ENCODE assay signal across 8 cellular contexts in genomic region chr20:62066983-62067433, GRCh38. TPM values are rescaled to one million over a fixed set of nuclear protein-coding genes. Genes with fewer than 3 reads are reported as not detected.
DNase-seq lines count a peak whose midpoint lies in the region; ATAC-seq, FAIRE-seq and TF ChIP-seq lines count a peak whose summit lies in the region.

No MANE protein-coding gene starts in this region.

- H3K23ac ChIP-seq in IMR-90 (ENCODE audit: low read depth, low read length) = peak overlapping the region; percentile 58

- H3K4me1 ChIP-seq in IMR-90 (ENCODE audit: control insufficient read depth, insufficient read depth, low read length) = peaks cover 16% of the 10 kb centered on the region
- H3K4me1 ChIP-seq in K562 (replicated peaks in 1 of 2; ENCODE audit: control insufficient read depth in 2 of 2, insufficient read depth in 2 of 2, low read length in 2 of 2) = peaks cover 19 to 33% of the 10 kb centered on the region in 2 experiments
- peaks cover 18 to 36% of the 10 kb centered on the region in 2 donors for H3K4me1 ChIP-seq in kidney (ENCODE audit: control insufficient read depth in 1 of 2, insufficient read depth in 1 of 2, low read depth in 1 of 2, low read length in 2 of 2)

- H3K9me1 ChIP-seq in IMR-90 (ENCODE audit: insufficient read depth, low read length) = no peaks in the 10 kb centered on the region; the same call in none of the 2 replicates
- peaks cover 8% of the 10 kb centered on the region for H3K9me1 ChIP-seq in K562 (ENCODE audit: control insufficient read depth, insufficient read depth, low read length)

- H2AFZ ChIP-seq in IMR-90 (replicated peaks; ENCODE audit: low read length, poor library complexity) (peak overlapping the region; percentile 68), K562 (ENCODE audit: low read depth, low read length) (peak overlapping the region; percentile 93)

- TF ChIP-seq POLR2A in IMR-90 (IDR thresholded peaks at IDR 0.05; ENCODE audit: low read depth, low read length) = no peak
- TF ChIP-seq POLR2A in K562 (conservative IDR thresholded peaks at IDR 0.05) = 0 out of 2 replicates have a peak, but pooled peaks have one; percentile 48

- H3K27me3 ChIP-seq in IMR-90 (ENCODE audit: control insufficient read depth, insufficient read depth, low read length) (no peaks in the 10 kb centered on the region), K562 (ENCODE audit: control insufficient read depth in 2 of 2, insufficient read depth in 2 of 2, low read length in 2 of 2) (no peaks in the 10 kb centered on the region; a peak in 1 of 5 replicates)

- peaks cover 8 to 14% of the 10 kb centered on the region in 2 donors for H3K36me3 Mint-ChIP-seq in stimulated activated naive B cell treated with anti-CD40 and anti-IgM and Interleukin-4, amounts not matched to agents 10 μg/mL and 1 μg/mL and 100 μg/mL, for 72 hours

- H3K9me3 ChIP-seq in IMR-90 (ENCODE audit: control insufficient read depth, insufficient read depth, low read length) (no peaks in the 10 kb centered on the region), K562 (replicated peaks; ENCODE audit: control insufficient read depth, insufficient read depth, low read depth, low read length) (no peaks in the 10 kb centered on the region; the same call in 1 of the 2 replicates), kidney (ENCODE audit: control insufficient read depth in 1 of 2, low read length in 2 of 2) (no peaks in the 10 kb centered on the region)

- intact Hi-C loops in IMR-90 (cut with micrococcal nuclease) = no loop called here
- intact Hi-C loops in K562 (cut with micrococcal nuclease) = loop anchor here (5.0 kb wide), 2 partner anchors 55 to 75 kb away; partner anchors contain the start of genes LSM14B, PSMA7 and SS18L1
- intact Hi-C loops in kidney (cut with DNase I) = loop anchor here (10.0 kb wide), 1 partner anchor 68 kb away; no protein-coding TSS in a partner anchor

- no peak overlapping the region for H2BK20ac ChIP-seq in IMR-90 (ENCODE audit: low read depth, low read length)

- peak overlapping the region; percentile 96 for H3K4me2 ChIP-seq in IMR-90 (ENCODE audit: low read depth, low read length)
- peak overlapping the region; percentile 75 for H3K4me2 ChIP-seq in K562 (ENCODE audit: insufficient read depth, low read length)

- H4K20me1 ChIP-seq in IMR-90 (ENCODE audit: insufficient read depth, low read length) (peaks cover 19% of the 10 kb centered on the region), K562 (replicated peaks; ENCODE audit: control insufficient read depth, insufficient read depth, low read length) (peaks cover 23% of the 10 kb centered on the region)

- peaks cover 25% of the 10 kb centered on the region for H3K79me2 ChIP-seq in K562 (ENCODE audit: control insufficient read depth, insufficient read depth, low read length)

- CTCF ChIA-PET in IMR-90 (lab: Yijun Ruan, JAX) (no interaction called here), K562 (lab: Yijun Ruan, JAX; ENCODE audit: low intra/inter-chr PET ratio) (no interaction called here)

- TF ChIP-seq RAD21 in IMR-90 (IDR thresholded peaks at IDR 0.05; ENCODE audit: low read length) (no peak), K562 (CRISPR knock-in tag; conservative IDR thresholded peaks at IDR 0.05 in 1 of 2, IDR thresholded peaks at IDR 0.05 in 1 of 2) (no peak)

- in situ Hi-C loops in IMR-90 (cut with MboI; ENCODE audit: low sequenced_read_pairs) (no loop called here), K562 (cut with MboI) (no loop called here)

- peak overlapping the region; percentile 5; the same call in 1 of the 2 replicates for H3K56ac ChIP-seq in IMR-90 (ENCODE audit: extremely low read depth, insufficient read depth, low read length)

- peak overlapping the region; percentile 40 for H3K4ac ChIP-seq in IMR-90 (ENCODE audit: low read depth, low read length)

- no peak overlapping the region for H3K18ac ChIP-seq in IMR-90 (ENCODE audit: low read depth, low read length)

- DNase-seq in D341Med (ENCODE audit: low spot score) (peak; percentile 27), IMR-90 (no peak), K562 (ENCODE audit: extremely low read depth in 1 of 4, low spot score in 3 of 4) (peak; percentile 44 to 57 (median 52)), kidney (no peak), NCI-H226 (no peak), OCI-M1 (lab: John Stamatoyannopoulos, UW) (no peak), HTR-8/SVneo (ENCODE audit: insufficient read length, low spot score) (no peak)
- no peak for DNase-seq in stimulated activated naive B cell treated with anti-CD40 and anti-IgM and Interleukin-4, amounts not matched to agents 10 μg/mL and 1 μg/mL and 100 μg/mL, for 72 hours

- H2AK5ac ChIP-seq in IMR-90 (ENCODE audit: low read depth, low read length) = peak overlapping the region; percentile 23; the same call in 1 of the 2 replicates

- H3K9ac ChIP-seq in IMR-90 (ENCODE audit: low read depth, low read length) (peak overlapping the region; percentile 89), K562 (ENCODE audit: insufficient read depth in 1 of 2, low read depth in 2 of 2, low read length in 2 of 2) (peak overlapping the region; percentile 71 to 92; a peak in 3 of 4 replicates), kidney (ENCODE audit: low read length in 2 of 2) (peak overlapping the region in 1 of 2 donors; percentile 75)

- no peak overlapping the region for H4K91ac ChIP-seq in IMR-90 (ENCODE audit: insufficient read depth, low read depth, low read length)

- peaks cover 22 to 39% of the 10 kb centered on the region in 2 donors for H3K4me1 Mint-ChIP-seq in stimulated activated naive B cell treated with anti-CD40 and anti-IgM and Interleukin-4, amounts not matched to agents 10 μg/mL and 1 μg/mL and 100 μg/mL, for 72 hours

- H3K79me1 ChIP-seq in IMR-90 (ENCODE audit: low read depth in 1 of 2, low read length in 2 of 2) = peaks cover 8 to 33% of the 10 kb centered on the region in 2 experiments

- H3K27me3 Mint-ChIP-seq in stimulated activated naive B cell treated with anti-CD40 and anti-IgM and Interleukin-4, amounts not matched to agents 10 μg/mL and 1 μg/mL and 100 μg/mL, for 72 hours = peaks cover 0 to 13% of the 10 kb centered on the region in 2 donors

- FAIRE-seq in K562 (lab: Jason Lieb, UNC) = peak; percentile 77
- FAIRE-seq in kidney (lab: Jason Lieb, UNC) = no peak
- FAIRE-seq in HTR-8/SVneo (lab: Jason Lieb, UNC) = no peak

- TF ChIP-seq EP300 in K562 (IDR thresholded peaks at IDR 0.05; ENCODE audit: low read length) = no peak

- peak overlapping the region; percentile 68 for H3K14ac ChIP-seq in IMR-90 (replicated peaks; ENCODE audit: low read depth, low read length)

- 15% methylated on average over 10 of the region's 15 CpGs; no CpG with 5 or more reads in 1 of the 2 experiments for WGBS in IMR-90 (ENCODE audit: extremely low coverage in 2 of 2, insufficient read length in 1 of 2), 2 experiments
- WGBS in K562 (ENCODE audit: insufficient coverage, low coverage, missing lambda C conversion rate) = 24% methylated on average over 15 of the region's 15 CpGs

- H3K4me3 ChIP-seq in IMR-90 (ENCODE audit: insufficient read depth, low read depth, low read length) (peak overlapping the region; percentile 67), K562 (peak overlapping the region; percentile 44), kidney (ENCODE audit: low read length in 2 of 2) (peak overlapping the region; percentile 54 to 62)

- TF ChIP-seq CTCF in IMR-90 (conservative IDR thresholded peaks at IDR 0.05; ENCODE audit: low read depth, low read length) = no peak
- TF ChIP-seq CTCF in K562 (IDR thresholded peaks at IDR 0.05 in 2 of 3, conservative IDR thresholded peaks at IDR 0.05 in 1 of 3; ENCODE audit: insufficient read depth in 2 of 3, low read depth in 1 of 3, low read length in 3 of 3) = no peak
- no peak for TF ChIP-seq CTCF in kidney (IDR thresholded peaks at IDR 0.05; ENCODE audit: borderline replicate concordance, extremely low read depth, insufficient read depth)

- H2BK5ac ChIP-seq in IMR-90 (ENCODE audit: low read depth, low read length, poor library complexity, severe bottlenecking) = no peak overlapping the region

- BruUV-seq in IMR-90 (replicated peaks; lab: Mats Ljungman, UMichigan) (TSS peak; percentile 66), K562 (replicated peaks; lab: Mats Ljungman, UMichigan) (TSS peak; percentile 91)

- H2AK9ac ChIP-seq in IMR-90 (replicated peaks; ENCODE audit: low read depth, low read length, poor library complexity) = peak overlapping the region; percentile 2

- H4K8ac ChIP-seq in IMR-90 (ENCODE audit: low read depth in 2 of 2, low read length in 2 of 2) = peak overlapping the region; percentile 75 to 80; a peak in 3 of 4 replicates

- H3K27ac ChIP-seq in IMR-90 (ENCODE audit: insufficient read depth, low read length) (peak overlapping the region; percentile 22), K562 (ENCODE audit: extremely low read depth, low read depth, low read length) (peak overlapping the region; percentile 79), kidney (ENCODE audit: low read depth in 2 of 2, low read length in 2 of 2) (peak overlapping the region; percentile 14 to 83)

- peak overlapping the region; percentile 98 for H3K27ac Mint-ChIP-seq in stimulated activated naive B cell treated with anti-CD40 and anti-IgM and Interleukin-4, amounts not matched to agents 10 μg/mL and 1 μg/mL and 100 μg/mL, for 72 hours

- ATAC-seq in IMR-90 (ENCODE audit: low read depth) (no peak), K562 (peak; percentile 51)
- ATAC-seq in stimulated activated naive B cell treated with anti-CD40 and anti-IgM and Interleukin-4, amounts not matched to agents 10 μg/mL and 1 μg/mL and 100 μg/mL, for 72 hours (replicated peaks) = peak in 1 of 2 donors; percentile 32

- H3K36me3 ChIP-seq in IMR-90 (ENCODE audit: control insufficient read depth, insufficient read depth, low read length) = 0 out of 2 replicates have a peak, but pooled peaks cover 1% of the 10 kb centered on the region
- H3K36me3 ChIP-seq in K562 (ENCODE audit: control insufficient read depth, insufficient read depth, low read length) = peaks cover 23% of the 10 kb centered on the region
- H3K36me3 ChIP-seq in kidney (ENCODE audit: control insufficient read depth in 1 of 2, insufficient read depth in 2 of 2, low read length in 2 of 2) = no peaks in the 10 kb centered on the region

- POLR2A ChIA-PET in IMR-90 (lab: Charles Lee; ENCODE audit: unreplicated experiment) = no interaction called here
- POLR2A ChIA-PET in K562 (lab: Yijun Ruan, JAX) = interaction anchor here (0.6 to 1.9 kb wide), 20 partner anchors 13 to 399 kb away, joined by 3 to 14 read pairs (median 4); no protein-coding TSS in a partner anchor

- H2BK120ac ChIP-seq in IMR-90 (ENCODE audit: low read depth, low read length) = no peak overlapping the region

- peak overlapping the region; percentile 86 to 88 for H3K4me3 Mint-ChIP-seq in stimulated activated naive B cell treated with anti-CD40 and anti-IgM and Interleukin-4, amounts not matched to agents 10 μg/mL and 1 μg/mL and 100 μg/mL, for 72 hours

- H2BK15ac ChIP-seq in IMR-90 (ENCODE audit: low read depth, low read length) = no peak overlapping the region

- no peaks in the 10 kb centered on the region for H3K9me3 Mint-ChIP-seq in stimulated activated naive B cell treated with anti-CD40 and anti-IgM and Interleukin-4, amounts not matched to agents 10 μg/mL and 1 μg/mL and 100 μg/mL, for 72 hours

- dilution Hi-C loops in IMR-90 (cut with HindIII; ENCODE audit: low sequenced_read_pairs, unreplicated experiment) = no loop called here

- no peak overlapping the region for H4K5ac ChIP-seq in IMR-90 (ENCODE audit: low read depth, low read length)

RNA-seq across cellular contexts. Expression of gene TAF4, which starts 1.3 kb away (rescaled TPM):
- total RNA-seq in IMR-90 (2012; rRNA removed) (1.4 and 1.7 TPM in 2 replicates), K562 (2014; rRNA removed) (5.3 and 6.7 TPM in 2 replicates), K562 (2014; rRNA removed; fragmentation: Illumina TruSeq; extraction: Trizol) (5.7 and 7.1 TPM in 2 replicates), K562 (2015; rRNA removed; fragmentation: Illumina TruSeq; extraction: Trizol) (5.6 and 7.8 TPM in 2 replicates), K562 (2021) (20.4 and 28.3 TPM in 2 replicates), kidney (18.4 TPM)
- polyA plus RNA-seq in IMR-90 (2012; rRNA removed) (4.9 and 5.1 TPM in 2 replicates), K562 (2011; rRNA removed) (3.6 and 3.9 TPM in 2 replicates), K562 (2014; fragmentation: Illumina TruSeq; extraction: Trizol) (12.4 and 14.6 TPM in 2 replicates), K562 (2014; fragmentation: Nextera tagmentation; extraction: Ambion mirVana) (under 1 TPM; 0.44 to 0.48 TPM), K562 (2014; rRNA removed) (11.5 and 11.6 TPM in 2 replicates), kidney (ENCODE audit: insufficient read depth, low read depth, low replicate concordance) (3.7 TPM)
- polyA plus RNA-seq in IMR-90 (2012; cell fraction: cytosol; rRNA removed) = 4.7 and 9.8 TPM in 2 replicates
- 15.8 and 40.0 TPM in 2 replicates for polyA plus RNA-seq in IMR-90 (2012; cell fraction: nucleus; rRNA removed; ENCODE audit: low replicate concordance)
- total RNA-seq in K562 (2011; cell fraction: chromatin; rRNA removed; ENCODE audit: low replicate concordance) = 55.2 and 60.4 TPM in 2 replicates
- 24.2 and 29.5 TPM in 2 replicates for total RNA-seq in K562 (2011; cell fraction: nucleolus; rRNA removed)
- 37.6 and 39.3 TPM in 2 replicates for total RNA-seq in K562 (2011; cell fraction: nucleoplasm; rRNA removed)
- polyA plus RNA-seq in K562 (2011; cell fraction: cytosol; rRNA removed) = 3.1 and 9.7 TPM in 2 replicates
- 7.7 and 13.2 TPM in 2 replicates for polyA plus RNA-seq in K562 (2011; cell fraction: nucleus; rRNA removed)
- polyA plus RNA-seq in K562 (2012) = 10.2 and 14.4 TPM in 2 replicates
- polyA minus RNA-seq in K562 (2011; rRNA and poly(A)+ RNA removed) = 5.4 and 5.6 TPM in 2 replicates
- polyA minus RNA-seq in K562 (2011; cell fraction: cytosol; rRNA and poly(A)+ RNA removed) = 16.1 and 22.1 TPM in 2 replicates
- polyA minus RNA-seq in K562 (2011; cell fraction: nucleus; rRNA and poly(A)+ RNA removed) = 6.1 and 8.2 TPM in 2 replicates

RNA-seq across cellular contexts. Expression of gene LSM14B, which starts 55.3 kb away (rescaled TPM):
- 23.7 and 30.6 TPM in 2 replicates for total RNA-seq in IMR-90 (2012; rRNA removed)
- polyA plus RNA-seq in IMR-90 (2012; rRNA removed) = 41.1 and 46.7 TPM in 2 replicates
- 21.4 and 47.8 TPM in 2 replicates for polyA plus RNA-seq in IMR-90 (2012; cell fraction: cytosol; rRNA removed)
- polyA plus RNA-seq in IMR-90 (2012; cell fraction: nucleus; rRNA removed; ENCODE audit: low replicate concordance) = 41.4 and 44.4 TPM in 2 replicates
- total RNA-seq in K562 (2011; cell fraction: chromatin; rRNA removed; ENCODE audit: low replicate concordance) = 47.0 and 71.4 TPM in 2 replicates
- total RNA-seq in K562 (2011; cell fraction: nucleolus; rRNA removed) = 35.4 and 42.2 TPM in 2 replicates
- total RNA-seq in K562 (2011; cell fraction: nucleoplasm; rRNA removed) = 57.3 and 73.7 TPM in 2 replicates
- 20.2 and 24.8 TPM in 2 replicates for total RNA-seq in K562 (2014; rRNA removed)
- 12.8 and 13.1 TPM in 2 replicates for total RNA-seq in K562 (2014; rRNA removed; fragmentation: Illumina TruSeq; extraction: Trizol)
- total RNA-seq in K562 (2015; rRNA removed; fragmentation: Illumina TruSeq; extraction: Trizol) = 21.2 and 21.8 TPM in 2 replicates
- 32.7 and 36.0 TPM in 2 replicates for total RNA-seq in K562 (2021)
- polyA plus RNA-seq in K562 (2011; rRNA removed) = 22.6 and 25.8 TPM in 2 replicates
- 19.5 and 43.4 TPM in 2 replicates for polyA plus RNA-seq in K562 (2011; cell fraction: cytosol; rRNA removed)
- 40.4 and 59.2 TPM in 2 replicates for polyA plus RNA-seq in K562 (2011; cell fraction: nucleus; rRNA removed)
- 25.9 and 36.4 TPM in 2 replicates for polyA plus RNA-seq in K562 (2012)
- 19.5 and 25.0 TPM in 2 replicates for polyA plus RNA-seq in K562 (2014; fragmentation: Illumina TruSeq; extraction: Trizol)
- polyA plus RNA-seq in K562 (2014; fragmentation: Nextera tagmentation; extraction: Ambion mirVana) = under 1 TPM; 0.66 to 0.83 TPM
- 26.5 and 27.8 TPM in 2 replicates for polyA plus RNA-seq in K562 (2014; rRNA removed)
- polyA minus RNA-seq in K562 (2011; rRNA and poly(A)+ RNA removed) = 16.3 and 20.9 TPM in 2 replicates
- polyA minus RNA-seq in K562 (2011; cell fraction: cytosol; rRNA and poly(A)+ RNA removed) = 13.7 and 20.2 TPM in 2 replicates
- 14.7 and 21.3 TPM in 2 replicates for polyA minus RNA-seq in K562 (2011; cell fraction: nucleus; rRNA and poly(A)+ RNA removed)
- total RNA-seq in kidney = 31.6 TPM
- polyA plus RNA-seq in kidney (ENCODE audit: insufficient read depth, low read depth, low replicate concordance) = 18.0 TPM

Comparison
In these comparisons a context has a peak if more than half of its experiments do, and no peak if none do; other contexts are left out.
1. DNase-seq: peak in D341Med (single experiment) and K562 (4 of 4); none in IMR-90 (single experiment), kidney (single experiment), stimulated activated naive B cell treated with anti-CD40 and anti-IgM and Interleukin-4, amounts not matched to agents 10 μg/mL and 1 μg/mL and 100 μg/mL, for 72 hours (single experiment), NCI-H226 (single experiment), OCI-M1 (single experiment) and HTR-8/SVneo (single experiment).
2. H3K27ac ChIP-seq: peak in every context shown above with its lines; median percentile 79 in K562; 48 in kidney; 22 in IMR-90.
3. Peak in every context shown above with its lines, with median percentiles within 50 percentile points of each other: H3K4me3 ChIP-seq.